Comparison of ENCODE assay signal across 8 cellular contexts in the genomic region with DNA sequence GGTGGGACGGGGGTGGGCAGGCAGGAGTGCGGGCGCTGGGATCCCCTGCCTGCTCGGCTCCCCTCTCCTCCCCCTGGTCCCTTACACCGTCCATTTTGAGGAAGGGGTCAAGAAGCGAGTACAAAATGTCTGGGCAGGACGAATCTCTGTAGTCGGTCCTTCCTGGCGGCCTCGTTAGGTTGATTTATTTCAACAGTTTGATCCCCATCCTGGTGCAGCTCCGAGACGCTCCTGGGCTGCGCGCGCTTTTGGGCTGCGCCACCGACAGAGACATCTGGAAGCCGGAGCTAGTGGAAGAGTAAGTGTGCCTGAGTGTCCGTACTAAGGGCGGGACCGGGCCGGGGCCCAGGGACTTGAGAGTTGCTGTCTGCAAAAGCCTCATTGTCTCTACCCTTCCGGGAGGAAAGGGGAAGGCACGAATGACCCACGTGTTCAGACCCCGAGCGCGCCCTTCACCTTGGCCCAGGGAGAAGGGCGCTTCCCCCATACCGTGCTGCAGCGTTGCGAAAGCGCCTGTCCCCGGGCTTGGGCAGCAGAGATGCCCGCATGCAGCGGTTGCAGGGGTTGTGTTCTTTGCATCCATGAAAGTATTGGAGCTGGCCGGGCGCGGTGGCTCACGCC. TPM values are rescaled to one million over a fixed set of nuclear protein-coding genes. Genes with fewer than 3 reads are reported as not detected.
DNase-seq lines count a peak whose midpoint lies in the region; ATAC-seq, FAIRE-seq and TF ChIP-seq lines count a peak whose summit lies in the region.

No MANE protein-coding gene starts in this region.

- no peaks in the 10 kb centered on the region for H3K79me2 ChIP-seq in OCI-LY7 (ENCODE audit: insufficient read depth, low read depth, low read length)

- peak overlapping the region; percentile 42; the same call in 1 of the 2 replicates for H3K4me2 ChIP-seq in OCI-LY7 (ENCODE audit: low read length)

- H3K4me3 ChIP-seq in OCI-LY7 (ENCODE audit: low read depth, low read length, poor library complexity, severe bottlenecking) = peak overlapping the region; percentile 58
- no peak overlapping the region for H3K4me3 ChIP-seq in WERI-Rb-1 (ENCODE audit: low read depth, low read length)

- intact Hi-C loops in OCI-LY7 (cut with micrococcal nuclease; ENCODE audit: unreplicated experiment) = no loop called here

- no peak for TF ChIP-seq CTCF in OCI-LY7 (conservative IDR thresholded peaks at IDR 0.05; ENCODE audit: low read length)
- no peak for TF ChIP-seq CTCF in chondrocyte (IDR thresholded peaks at IDR 0.05)
- TF ChIP-seq CTCF in WERI-Rb-1 (IDR thresholded peaks at IDR 0.05; ENCODE audit: low read depth, low read length) = no peak

- no peaks in the 10 kb centered on the region for H3K9me3 ChIP-seq in OCI-LY7 (ENCODE audit: low read length)
- H3K9me3 ChIP-seq in WERI-Rb-1 (ENCODE audit: severe bottlenecking) = peaks cover 5% of the 10 kb centered on the region

- H3K27ac Mint-ChIP-seq in chondrocyte (ENCODE audit: unreplicated experiment) = no peak overlapping the region
- H3K27ac Mint-ChIP-seq in stimulated activated naive CD8-positive, alpha-beta T cell treated with anti-CD3 and anti-CD28 coated beads, Interleukin-15, amount 100 ng/mL, for 72 hours = peak overlapping the region in 1 of 2 donors; percentile 63

- ATAC-seq in stimulated activated naive CD8-positive, alpha-beta T cell treated with anti-CD3 and anti-CD28 coated beads, Interleukin-15, amount 100 ng/mL, for 72 hours = peak; percentile 77
- no peak for ATAC-seq in HG02588 (IDR thresholded peaks at IDR 0.05; ENCODE audit: unreplicated experiment)

- no peaks in the 10 kb centered on the region for H3K9me2 ChIP-seq in OCI-LY7 (ENCODE audit: insufficient read depth, low read length)

- CTCF ChIA-PET in OCI-LY7 (lab: Charles Lee; ENCODE audit: unreplicated experiment) = no interaction called here

- POLR2A ChIA-PET in OCI-LY7 (lab: Charles Lee) = no interaction called here

- no peaks in the 10 kb centered on the region for H3K36me3 Mint-ChIP-seq in chondrocyte (ENCODE audit: low read depth)

- H3K4me3 Mint-ChIP-seq in chondrocyte (ENCODE audit: unreplicated experiment) = peak overlapping the region; percentile 87
- peak overlapping the region; percentile 94 to 98 for H3K4me3 Mint-ChIP-seq in stimulated activated naive CD8-positive, alpha-beta T cell treated with anti-CD3 and anti-CD28 coated beads, Interleukin-15, amount 100 ng/mL, for 72 hours

- no peaks in the 10 kb centered on the region for H3K9me3 Mint-ChIP-seq in chondrocyte (ENCODE audit: low read depth)
- no peaks in the 10 kb centered on the region for H3K9me3 Mint-ChIP-seq in stimulated activated naive CD8-positive, alpha-beta T cell treated with anti-CD3 and anti-CD28 coated beads, Interleukin-15, amount 100 ng/mL, for 72 hours

- no peaks in the 10 kb centered on the region for H4K20me1 ChIP-seq in OCI-LY7 (ENCODE audit: insufficient read depth, low read length)

- H3K4me1 ChIP-seq in OCI-LY7 (ENCODE audit: insufficient read depth, low read length, poor library complexity, severe bottlenecking) = no peaks in the 10 kb centered on the region

- H3K36me3 ChIP-seq in OCI-LY7 (ENCODE audit: insufficient read depth, low read length) (no peaks in the 10 kb centered on the region), WERI-Rb-1 (no peaks in the 10 kb centered on the region)

- FAIRE-seq in GM18507 (lab: Jason Lieb, UNC) = peak; percentile 66

- H2AFZ ChIP-seq in OCI-LY7 (ENCODE audit: low read length) = 0 out of 2 replicates have a peak overlapping the region, but pooled peaks have one; percentile 33

- no peaks in the 10 kb centered on the region for H3K27me3 ChIP-seq in WERI-Rb-1 (ENCODE audit: insufficient read depth, low read depth, severe bottlenecking)

- H3K27me3 Mint-ChIP-seq in chondrocyte (ENCODE audit: low read depth) = no peaks in the 10 kb centered on the region
- H3K27me3 Mint-ChIP-seq in stimulated activated naive CD8-positive, alpha-beta T cell treated with anti-CD3 and anti-CD28 coated beads, Interleukin-15, amount 100 ng/mL, for 72 hours = peaks cover 8% of the 10 kb centered on the region

- no TSS peak for BruUV-seq in OCI-LY7 (replicated peaks; lab: Mats Ljungman, UMichigan)

- peaks cover 16% of the 10 kb centered on the region for H3K4me1 Mint-ChIP-seq in chondrocyte (ENCODE audit: low read depth)
- H3K4me1 Mint-ChIP-seq in stimulated activated naive CD8-positive, alpha-beta T cell treated with anti-CD3 and anti-CD28 coated beads, Interleukin-15, amount 100 ng/mL, for 72 hours = peaks cover 25% of the 10 kb centered on the region

- H3K27ac ChIP-seq in OCI-LY7 (ENCODE audit: low read depth, low read length, poor library complexity, severe bottlenecking) = no peak overlapping the region
- no peak overlapping the region for H3K27ac ChIP-seq in WERI-Rb-1

- peak; percentile 85 to 87 for DNase-seq in AML-193 (lab: John Stamatoyannopoulos, UW)
- peak; percentile 52 for DNase-seq in GM18507 (ENCODE audit: extremely low spot score, insufficient read length, low read depth)
- DNase-seq in OCI-LY7 (ENCODE audit: low spot score) = peak; percentile 31
- no peak for DNase-seq in chondrocyte (ENCODE audit: low spot score)
- DNase-seq in left kidney (ENCODE audit: low read depth, low spot score) = peak; percentile 91
- peak; percentile 29 to 34 for DNase-seq in stimulated activated naive CD8-positive, alpha-beta T cell treated with anti-CD3 and anti-CD28 coated beads, Interleukin-15, amount 100 ng/mL, for 72 hours
- DNase-seq in WERI-Rb-1 = no peak

RNA-seq across cellular contexts. Expression of a gene that starts 1.8 kb away (rescaled TPM):
- not detected in 2 replicates for total RNA-seq in OCI-LY7 (2014; rRNA removed; shearing (Covaris generic))
- total RNA-seq in OCI-LY7 (2022) (not detected in 2 replicates), chondrocyte (0.27 to 0.97 TPM (median 0.87 TPM) in 3 replicates)

RNA-seq across cellular contexts. Expression of a gene that starts 15.9 kb away (rescaled TPM):
- 51.0 and 52.5 TPM in 2 replicates for total RNA-seq in OCI-LY7 (2014; rRNA removed; shearing (Covaris generic))
- total RNA-seq in OCI-LY7 (2022) (56.1 and 82.9 TPM in 2 replicates), chondrocyte (19.8 to 29.5 TPM (median 23.3 TPM) in 3 replicates)

RNA-seq across cellular contexts. Expression of a gene that starts 53.7 kb away (rescaled TPM):
- 14.5 and 33.8 TPM in 2 replicates for total RNA-seq in OCI-LY7 (2014; rRNA removed; shearing (Covaris generic))
- total RNA-seq in OCI-LY7 (2022) (21.1 and 23.1 TPM in 2 replicates), chondrocyte (257 to 284 TPM (median 277 TPM) in 3 replicates)

Comparison
In these comparisons a context has a peak if more than half of its experiments do, and no peak if none do; other contexts are left out.
1. DNase-seq: peak in AML-193 (2 of 2), GM18507 (single experiment), OCI-LY7 (single experiment), left kidney (single experiment) and stimulated activated naive CD8-positive, alpha-beta T cell treated with anti-CD3 and anti-CD28 coated beads, Interleukin-15, amount 100 ng/mL, for 72 hours (2 of 2); none in chondrocyte (single experiment) and WERI-Rb-1 (single experiment).